Comparison of ENCODE assay signal across 8 cellular contexts in the genomic region with DNA sequence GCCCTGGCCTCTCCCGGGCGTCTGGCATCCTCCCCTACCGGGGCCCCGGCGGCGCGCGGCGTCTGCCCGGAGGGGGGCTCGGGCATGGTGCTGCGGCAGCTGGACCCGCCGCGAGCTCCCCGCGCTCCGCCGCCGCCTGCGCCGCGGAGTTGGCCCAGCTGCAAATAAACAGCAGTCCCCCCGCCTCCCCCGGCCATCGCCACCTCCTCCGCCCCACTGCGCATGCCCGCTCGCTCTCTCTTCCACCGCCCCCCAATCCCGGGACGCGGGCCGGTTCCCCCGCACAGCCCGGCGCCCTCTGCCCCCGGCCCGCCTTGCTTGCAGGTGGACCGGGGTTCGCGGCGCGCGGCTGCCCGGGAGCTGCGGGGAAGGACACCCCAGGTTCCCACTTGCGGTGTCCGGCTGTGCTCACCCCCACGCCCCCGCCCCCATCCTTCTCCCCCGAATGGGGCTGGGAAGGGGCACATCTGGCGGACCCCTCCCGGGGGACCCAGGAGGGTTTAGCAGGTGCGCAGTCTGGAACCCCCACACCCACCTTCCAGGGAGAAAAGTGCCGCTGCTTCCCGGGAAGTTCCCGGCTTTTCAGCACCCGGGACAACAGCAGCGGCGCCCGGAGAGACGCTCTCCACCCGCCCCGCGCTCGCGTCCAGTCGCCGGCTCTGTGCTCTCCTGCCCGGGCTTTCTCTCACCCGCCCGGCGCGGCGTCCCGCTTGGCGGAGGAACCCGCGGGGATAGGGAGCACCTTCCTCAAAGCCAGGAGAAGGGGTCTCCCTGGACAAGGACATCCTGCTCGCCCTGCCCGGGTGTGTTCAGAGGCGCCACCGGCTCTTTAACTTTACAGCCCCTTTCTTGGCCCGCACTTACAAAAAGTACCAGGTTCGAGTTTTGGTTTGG. TPM values are rescaled to one million over a fixed set of nuclear protein-coding genes. Genes with fewer than 3 reads are reported as not detected.
DNase-seq lines count a peak whose midpoint lies in the region; ATAC-seq, FAIRE-seq and TF ChIP-seq lines count a peak whose summit lies in the region.

A gene (minus strand): TSS at position 170 of the 894 bp plus-strand sequence. CDS start 191 bp downstream, outside the sequence.

- intact Hi-C loops in left cardiac atrium (cut with DNase I) = loop anchor here (5.0 to 10.0 kb wide), 3 partner anchors 52 to 222 kb away; no protein-coding TSS in a partner anchor

- H3K27me3 ChIP-seq in adipocyte (replicated peaks; ENCODE audit: control insufficient read depth, insufficient read depth, low read length) = no peaks in the 10 kb centered on the region
- H3K27me3 ChIP-seq in parathyroid adenoma (ENCODE audit: control insufficient read depth, insufficient read depth, low read length) = no peaks in the 10 kb centered on the region

- H3K9me3 Mint-ChIP-seq in HFFc6 = peaks cover 21% of the 10 kb centered on the region; the same call in 1 of the 2 replicates

- no peaks in the 10 kb centered on the region for H3K4me1 Mint-ChIP-seq in HFFc6 (ENCODE audit: low read depth)

- peak; percentile 85 to 87 for ATAC-seq in left cardiac atrium

- H3K9ac ChIP-seq in adipocyte (ENCODE audit: low read length) (peak within 1 kb of the TSS; percentile 98), parathyroid adenoma (peak within 1 kb of the TSS; percentile 67)

- peak within 1 kb of the TSS; percentile 43 for H3K4me3 ChIP-seq in LNCaP clone FGC (ENCODE audit: low read depth, low read length)
- peak within 1 kb of the TSS; percentile 95 for H3K4me3 ChIP-seq in adipocyte (ENCODE audit: low read length)
- peak within 1 kb of the TSS; percentile 78 for H3K4me3 ChIP-seq in parathyroid adenoma (ENCODE audit: low read depth, low read length)

- no peaks in the 10 kb centered on the region for H3K36me3 Mint-ChIP-seq in HFFc6 (ENCODE audit: low read depth)

- no peaks in the 10 kb centered on the region; the same call in 1 of the 2 replicates for H3K27me3 Mint-ChIP-seq in HFFc6 (ENCODE audit: insufficient read depth)

- H2AFZ ChIP-seq in parathyroid adenoma = peak within 1 kb of the TSS; percentile 90

- DNase-seq in SIG-M5 treated with dmso at 0.1 percent for 504 hours (lab: John Stamatoyannopoulos, UW; ENCODE audit: unreplicated experiment) = peak; percentile 10
- DNase-seq in SIG-M5 (lab: John Stamatoyannopoulos, UW) = no peak
- DNase-seq in LNCaP clone FGC (ENCODE audit: low read depth) = no peak
- DNase-seq in adipocyte (ENCODE audit: low read depth) = peak; percentile 84
- peak; percentile 88 for DNase-seq in left cardiac atrium
- no peak for DNase-seq in RCC 7860 (ENCODE audit: low spot score)
- no peak for DNase-seq in HFFc6

- no peak for FAIRE-seq in RCC 7860 (lab: Jason Lieb, UNC)

- H3K4me1 ChIP-seq in adipocyte (ENCODE audit: control insufficient read depth, insufficient read depth, low read length) = peaks cover 8% of the 10 kb centered on the region
- H3K4me1 ChIP-seq in parathyroid adenoma = peaks cover 10% of the 10 kb centered on the region

- no peak within 1 kb of the TSS for H3K4me3 Mint-ChIP-seq in HFFc6

- H3K36me3 ChIP-seq in adipocyte (ENCODE audit: control insufficient read depth, insufficient read depth, low read length, severe bottlenecking) (no peaks in the 10 kb centered on the region), parathyroid adenoma (ENCODE audit: control insufficient read depth, insufficient read depth, low read length) (no peaks in the 10 kb centered on the region)

- TF ChIP-seq CTCF in LNCaP clone FGC (IDR thresholded peaks at IDR 0.05; ENCODE audit: control insufficient read depth, extremely low read depth, insufficient read depth) (no peak), parathyroid adenoma (IDR thresholded peaks at IDR 0.05) (no peak), HFFc6 (IDR thresholded peaks at IDR 0.05) (no peak)

- H3K27ac ChIP-seq in parathyroid adenoma = peak within 1 kb of the TSS; percentile 93

- H3K9me3 ChIP-seq in adipocyte (ENCODE audit: control insufficient read depth, low read length) (no peaks in the 10 kb centered on the region), parathyroid adenoma (ENCODE audit: control insufficient read depth, low read length) (no peaks in the 10 kb centered on the region)

- H3K79me2 ChIP-seq in parathyroid adenoma = peaks cover 14% of the 10 kb centered on the region

- H3K4me2 ChIP-seq in parathyroid adenoma (ENCODE audit: low read length) = peak within 1 kb of the TSS; percentile 68

- H3K27ac Mint-ChIP-seq in HFFc6 = no peak within 1 kb of the TSS

RNA-seq across cellular contexts. Expression of the gene that starts here (rescaled TPM):
- 10 to 100 TPM; 49.0 to 49.5 TPM for total RNA-seq in left cardiac atrium
- total RNA-seq in HFFc6 (2021; fragmentation: NEBNext Ultra II Directional; extraction: Animal tissue kit (Norgen Biotek cat#: 25700)) = not detected

Comparison
In these comparisons a context has a peak if more than half of its experiments do, and no peak if none do; other contexts are left out.
1. RNA of the gene that starts here (total RNA-seq): 49.0 to 49.5 TPM in left cardiac atrium; not detected in HFFc6; every median in the first group is over 10 times any median in the second.
2. DNase-seq: peak in SIG-M5 treated with dmso at 0.1 percent for 504 hours (single experiment), adipocyte (single experiment) and left cardiac atrium (single experiment); none in SIG-M5 (single experiment), LNCaP clone FGC (single experiment), RCC 7860 (single experiment) and HFFc6 (single experiment).
3. H3K4me3 ChIP-seq: peak in every context shown above with its lines; median percentile 95 in adipocyte; 78 in parathyroid adenoma; 43 in LNCaP clone FGC.